Comparison of ENCODE assay signal across 18 cellular contexts in genomic region chr11:80282643-80283042, GRCh38.
A peak's percentile ranks its signal among the peaks of the same experiment; 100 is the strongest.
DNase-seq lines count a peak whose midpoint lies in the region; ATAC-seq and TF ChIP-seq lines count a peak whose summit lies in the region.
"Had no signal": no experiment of that assay in that cellular context is flagged by ENCODE, and none has a peak within 500 bp of the region (broad histone marks: within the 10 kb centered on the region; RNA-seq: fewer than 3 reads in every experiment).

No MANE protein-coding gene starts in this region.

- CTCF ChIA-PET in HEK293T (lab: Yijun Ruan, JAX): no interaction called here

- no peak overlapping the region for H3K4me2 ChIP-seq in neural progenitor cell
- H3K4me2 ChIP-seq: BLaER1 treated with 17β-estradiol and CSF1 and Interleukin-3, amounts not matched to agents 10 nM and 100 nM; GM23338 had no signal

- H3K9me3 ChIP-seq in endodermal cell (ENCODE audit: control insufficient read depth, low read length) (no peaks in the 10 kb centered on the region), neural progenitor cell (ENCODE audit: low read depth) (no peaks in the 10 kb centered on the region)
- H3K9me3 ChIP-seq: BLaER1 treated with 17β-estradiol and CSF1 and Interleukin-3, amounts not matched to agents 10 nM and 100 nM had no signal

- H3K27me3 ChIP-seq in endodermal cell (ENCODE audit: control insufficient read depth, insufficient read depth, low read length, poor library complexity, severe bottlenecking) (no peaks in the 10 kb centered on the region), neural progenitor cell (no peaks in the 10 kb centered on the region)
- H3K27me3 ChIP-seq: BLaER1 treated with 17β-estradiol and CSF1 and Interleukin-3, amounts not matched to agents 10 nM and 100 nM had no signal

- H3K9ac ChIP-seq in endodermal cell (ENCODE audit: extremely low read depth, low read length, poor library complexity, severe bottlenecking): no peak overlapping the region
- H3K9ac ChIP-seq in neural progenitor cell: no peak overlapping the region
- H3K9ac ChIP-seq: BLaER1 treated with 17β-estradiol and CSF1 and Interleukin-3, amounts not matched to agents 10 nM and 100 nM had no signal

- H3K4me1 ChIP-seq in endodermal cell (ENCODE audit: control insufficient read depth, insufficient read depth, low read length) (no peaks in the 10 kb centered on the region), neural progenitor cell (no peaks in the 10 kb centered on the region)

- TF ChIP-seq CTCF in endodermal cell (conservative IDR thresholded peaks at IDR 0.05) (peak; percentile 40), neural progenitor cell (IDR thresholded peaks at IDR 0.05) (peak; percentile 16)

- WGBS in endodermal cell (ENCODE audit: insufficient coverage in 1 of 2, insufficient read length in 1 of 2), 2 experiments: 48% methylated on average over 1 of the region's 2 CpGs; no CpG with 5 or more reads in 1 of the 2 experiments

- no peak overlapping the region for H3K4me3 ChIP-seq in endodermal cell (ENCODE audit: low read length)
- no peak overlapping the region for H3K4me3 ChIP-seq in neural progenitor cell
- H3K4me3 ChIP-seq: BLaER1 treated with 17β-estradiol and CSF1 and Interleukin-3, amounts not matched to agents 10 nM and 100 nM; GM23338 had no signal

- no peak overlapping the region for H3K27ac ChIP-seq in endodermal cell (ENCODE audit: low read depth, low read length)
- no peak overlapping the region for H3K27ac ChIP-seq in neural progenitor cell
- H3K27ac ChIP-seq: BLaER1 treated with 17β-estradiol and CSF1 and Interleukin-3, amounts not matched to agents 10 nM and 100 nM had no signal

- DNase-seq in OCI-M1 (lab: John Stamatoyannopoulos, UW) (peak; percentile 64), endodermal cell (no peak), iPS-NIHi7 (ENCODE audit: extremely low spot score) (peak; percentile 16), neural progenitor cell (ENCODE audit: low spot score) (no peak), kidney tubule cell (ENCODE audit: low spot score) (no peak), HEK293T (ENCODE audit: extremely low spot score) (no peak)
- DNase-seq: Calu3; CD8-positive, alpha-beta T cell; DMS79 treated with DMSO at 0.1 percent for 48 hours; GF-D8; H7; IMR-90 had no signal

- H3K27me3 Mint-ChIP-seq in endodermal cell (ENCODE audit: insufficient read depth): no peaks in the 10 kb centered on the region
- H3K27me3 Mint-ChIP-seq in neural progenitor cell (ENCODE audit: insufficient read depth, low read depth): no peaks in the 10 kb centered on the region
- H3K27me3 Mint-ChIP-seq in stimulated activated memory B cell treated with anti-CD40 and anti-IgM and Interleukin-4, amounts not matched to agents 10 μg/mL and 1 μg/mL and 100 μg/mL, for 72 hours: no peaks in the 10 kb centered on the region
- H3K27me3 Mint-ChIP-seq: B cell had no signal

- H3K4me3 Mint-ChIP-seq in endodermal cell (no peak overlapping the region), neural progenitor cell (no peak overlapping the region)
- H3K4me3 Mint-ChIP-seq in stimulated activated memory B cell treated with anti-CD40 and anti-IgM and Interleukin-4, amounts not matched to agents 10 μg/mL and 1 μg/mL and 100 μg/mL, for 72 hours: no peak overlapping the region
- H3K4me3 Mint-ChIP-seq: B cell; CD8-positive, alpha-beta T cell; GM23338 had no signal

- H2AFZ ChIP-seq in neural progenitor cell (replicated peaks): no peak overlapping the region
- H2AFZ ChIP-seq: GM23338 had no signal

- POLR2A ChIA-PET in HEK293T (lab: Yijun Ruan, JAX): no interaction called here

- no peaks in the 10 kb centered on the region for H4K20me1 ChIP-seq in neural progenitor cell (ENCODE audit: low read depth)
- H4K20me1 ChIP-seq: BLaER1 treated with 17β-estradiol and CSF1 and Interleukin-3, amounts not matched to agents 10 nM and 100 nM had no signal

- H3K9me3 Mint-ChIP-seq in endodermal cell: no peaks in the 10 kb centered on the region
- peaks cover 3% of the 10 kb centered on the region for H3K9me3 Mint-ChIP-seq in neural progenitor cell
- peaks cover 3% of the 10 kb centered on the region for H3K9me3 Mint-ChIP-seq in stimulated activated memory B cell treated with anti-CD40 and anti-IgM and Interleukin-4, amounts not matched to agents 10 μg/mL and 1 μg/mL and 100 μg/mL, for 72 hours
- H3K9me3 Mint-ChIP-seq: GM23338 had no signal

- H3K36me3 Mint-ChIP-seq in endodermal cell (ENCODE audit: low read depth) (no peaks in the 10 kb centered on the region), neural progenitor cell (no peaks in the 10 kb centered on the region)
- no peaks in the 10 kb centered on the region for H3K36me3 Mint-ChIP-seq in stimulated activated memory B cell treated with anti-CD40 and anti-IgM and Interleukin-4, amounts not matched to agents 10 μg/mL and 1 μg/mL and 100 μg/mL, for 72 hours
- H3K36me3 Mint-ChIP-seq: CD8-positive, alpha-beta T cell had no signal

- ATAC-seq in HG03457 (IDR thresholded peaks at IDR 0.05; ENCODE audit: unreplicated experiment): no peak
- no peak for ATAC-seq in stimulated activated memory B cell treated with anti-CD40 and anti-IgM and Interleukin-4, amounts not matched to agents 10 μg/mL and 1 μg/mL and 100 μg/mL, for 72 hours
- ATAC-seq: CD8-positive, alpha-beta T cell; GM23338; HCT116 had no signal

- H3K79me2 ChIP-seq in neural progenitor cell (ENCODE audit: low read depth): no peaks in the 10 kb centered on the region

- H3F3A ChIP-seq in neural progenitor cell (ENCODE audit: low read depth): no peaks in the 10 kb centered on the region

- no peaks in the 10 kb centered on the region for H3K4me1 Mint-ChIP-seq in endodermal cell
- no peaks in the 10 kb centered on the region for H3K4me1 Mint-ChIP-seq in neural progenitor cell
- H3K4me1 Mint-ChIP-seq in stimulated activated memory B cell treated with anti-CD40 and anti-IgM and Interleukin-4, amounts not matched to agents 10 μg/mL and 1 μg/mL and 100 μg/mL, for 72 hours: no peaks in the 10 kb centered on the region
- H3K4me1 Mint-ChIP-seq: B cell had no signal

- H3K27ac Mint-ChIP-seq in endodermal cell (no peak overlapping the region), neural progenitor cell (no peak overlapping the region)
- no peak overlapping the region for H3K27ac Mint-ChIP-seq in stimulated activated memory B cell treated with anti-CD40 and anti-IgM and Interleukin-4, amounts not matched to agents 10 μg/mL and 1 μg/mL and 100 μg/mL, for 72 hours
- H3K27ac Mint-ChIP-seq: B cell; CD8-positive, alpha-beta T cell; GM23338 had no signal

- no peaks in the 10 kb centered on the region for H3K36me3 ChIP-seq in endodermal cell (ENCODE audit: control insufficient read depth, insufficient read depth, low read length)
- H3K36me3 ChIP-seq in neural progenitor cell: no peaks in the 10 kb centered on the region
- H3K36me3 ChIP-seq: BLaER1 treated with 17β-estradiol and CSF1 and Interleukin-3, amounts not matched to agents 10 nM and 100 nM had no signal

TF ChIP-seq in HEK293T, 16 proteins besides CTCF, POLR2A, EP300 and RAD21:
- TF ChIP-seq SUZ12 (IDR thresholded peaks at IDR 0.05): no peak
- no peak for TF ChIP-seq CTBP1 (IDR thresholded peaks at IDR 0.05; ENCODE audit: borderline replicate concordance)
- no peak for TF ChIP-seq ELF4 (IDR thresholded peaks at IDR 0.05)
- no peak for TF ChIP-seq FOXM1 (IDR thresholded peaks at IDR 0.05; ENCODE audit: borderline replicate concordance)
- no peak for TF ChIP-seq ZNF384 (IDR thresholded peaks at IDR 0.05)
- no peak for TF ChIP-seq FOXK2 (IDR thresholded peaks at IDR 0.05)
- no peak for TF ChIP-seq SP1 (IDR thresholded peaks at IDR 0.05)
- no peak for TF ChIP-seq L3MBTL2 (conservative IDR thresholded peaks at IDR 0.05)
- no peak for TF ChIP-seq TARDBP (IDR thresholded peaks at IDR 0.05)
- TF ChIP-seq ARNT (IDR thresholded peaks at IDR 0.05): no peak
- TF ChIP-seq PKNOX1 (IDR thresholded peaks at IDR 0.05): no peak
- no peak for TF ChIP-seq HDGF (IDR thresholded peaks at IDR 0.05; ENCODE audit: borderline replicate concordance)
- no peak for TF ChIP-seq BHLHE40 (IDR thresholded peaks at IDR 0.05; ENCODE audit: borderline replicate concordance)
- TF ChIP-seq NFRKB (IDR thresholded peaks at IDR 0.05): no peak
- no peak for TF ChIP-seq LEF1 (IDR thresholded peaks at IDR 0.05; ENCODE audit: borderline replicate concordance)
- no peak for TF ChIP-seq FOXA1 (IDR thresholded peaks at IDR 0.05)

Comparison
In these comparisons a context has a peak if more than half of its experiments do, and no peak if none do; other contexts are left out.
1. DNase-seq: peak in OCI-M1 (single experiment) and iPS-NIHi7 (single experiment); none in endodermal cell (single experiment), neural progenitor cell (single experiment), kidney tubule cell (single experiment) and HEK293T (single experiment).